In genomic region chr7:46291064-46291463, GRCh38 we compare ENCODE assay signal across 10 cellular contexts.
A peak's percentile ranks its signal among the peaks of the same experiment; 100 is the strongest.
DNase-seq lines count a peak whose midpoint lies in the region; ATAC-seq and TF ChIP-seq lines count a peak whose summit lies in the region.
"Had no signal": no experiment of that assay in that cellular context is flagged by ENCODE, and none has a peak within 500 bp of the region (broad histone marks: within the 10 kb centered on the region; RNA-seq: fewer than 3 reads in every experiment).

No MANE protein-coding gene starts in this region.

- peak overlapping the region; percentile 99 for H2BK12ac ChIP-seq in trophoblast cell (ENCODE audit: low read length)

- peak overlapping the region; percentile 48 for H3K4ac ChIP-seq in trophoblast cell (ENCODE audit: low read depth, low read length)

- no peak overlapping the region for H3K4me2 ChIP-seq in trophoblast cell (ENCODE audit: low read length)

- no peak overlapping the region for H3K18ac ChIP-seq in trophoblast cell (ENCODE audit: low read length)

- peaks cover 38% of the 10 kb centered on the region for H3K79me1 ChIP-seq in trophoblast cell (ENCODE audit: low read length)

- H4K12ac ChIP-seq in trophoblast cell (ENCODE audit: low read depth, low read length), result no peak overlapping the region

- H4K91ac ChIP-seq in trophoblast cell (ENCODE audit: low read depth, low read length), result peak overlapping the region; percentile 98

- H2AFZ ChIP-seq in trophoblast cell (ENCODE audit: insufficient read depth, low read length, poor library complexity), result peak overlapping the region; percentile 54

- DNase-seq in trophoblast cell (peak; percentile 74 to 77), activated gamma-delta T cell treated with Interleukin-2 at 50 U/mL for 16 hours (no peak), NCI-H2196 treated with DMSO at 0.1 percent for 48 hours (lab: John Stamatoyannopoulos, UW; ENCODE audit: unreplicated experiment) (no peak), nucleus accumbens (lab: John Stamatoyannopoulos, UW) (no peak)
- DNase-seq in stimulated activated naive CD4-positive, alpha-beta T cell (lab: John Stamatoyannopoulos, UW), result no peak
- DNase-seq: H9, WERI-Rb-1 had no signal

- ATAC-seq in GM18519 (IDR thresholded peaks at IDR 0.05; ENCODE audit: low FRiP score, unreplicated experiment) (peak; percentile 51), HG02981 (IDR thresholded peaks at IDR 0.05; ENCODE audit: unreplicated experiment) (peak; percentile 76), SK-N-SH treated with all-trans-retinoic acid at 6 μM for 48 hours (peak; percentile 78)

- peaks cover 14 to 24% of the 10 kb centered on the region in 2 experiments for H3K4me1 ChIP-seq in trophoblast cell (ENCODE audit: control insufficient read depth in 1 of 2, insufficient read depth in 2 of 2, low read length in 2 of 2)

- H2BK5ac ChIP-seq in trophoblast cell (ENCODE audit: low read depth, low read length, poor library complexity), result peak overlapping the region; percentile 100

- no peaks in the 10 kb centered on the region for H3K9me3 ChIP-seq in trophoblast cell (ENCODE audit: insufficient read depth, low read depth, low read length)

- peaks cover 1% of the 10 kb centered on the region for H3K79me2 ChIP-seq in trophoblast cell (ENCODE audit: control insufficient read depth, insufficient read depth, low read length, poor library complexity)

- no peaks in the 10 kb centered on the region for H3K36me3 ChIP-seq in trophoblast cell (ENCODE audit: control insufficient read depth in 1 of 2, insufficient read depth in 2 of 2, low read length in 2 of 2)
- H3K36me3 ChIP-seq: WERI-Rb-1 had no signal

- peak overlapping the region; percentile 99 for H2BK120ac ChIP-seq in trophoblast cell (ENCODE audit: insufficient read depth, low read length, poor library complexity)

- peak overlapping the region; percentile 99 for H3K27ac ChIP-seq in trophoblast cell (ENCODE audit: low read depth, low read length)
- H3K27ac ChIP-seq: WERI-Rb-1 had no signal

- no CpG with 5 or more reads among the region's 5 CpGs for WGBS in trophoblast cell (ENCODE audit: extremely low coverage, insufficient coverage, insufficient read length)

- H3K14ac ChIP-seq in trophoblast cell (ENCODE audit: low read length), result peak overlapping the region; percentile 32

- peak overlapping the region; percentile 70 for H4K8ac ChIP-seq in trophoblast cell (ENCODE audit: low read depth, low read length)

- no peak overlapping the region for H3K4me3 ChIP-seq in trophoblast cell (ENCODE audit: low read depth, low read length)

- no peak overlapping the region for H3K9ac ChIP-seq in trophoblast cell (ENCODE audit: low read length)

- peak overlapping the region; percentile 52 for H2AK5ac ChIP-seq in trophoblast cell (ENCODE audit: low read length)

- no peaks in the 10 kb centered on the region for H3K27me3 ChIP-seq in trophoblast cell (ENCODE audit: insufficient read depth, low read length)

- H3K23ac ChIP-seq in trophoblast cell (ENCODE audit: low read length), result no peak overlapping the region

TF ChIP-seq in SK-N-SH treated with all-trans-retinoic acid at 6 μM for 48 hours, 23 proteins besides CTCF, POLR2A, EP300 and RAD21 (continues in another document):
- TF ChIP-seq CREB5 (CRISPR knock-in tag; IDR thresholded peaks at IDR 0.05; ENCODE audit: low read depth) (no peak), TSHZ2 (CRISPR knock-in tag; IDR thresholded peaks at IDR 0.05) (no peak), GLIS3 (CRISPR knock-in tag; IDR thresholded peaks at IDR 0.05) (no peak), SNAI2 (CRISPR knock-in tag; IDR thresholded peaks at IDR 0.05) (no peak), TCF4 (CRISPR knock-in tag; IDR thresholded peaks at IDR 0.05; ENCODE audit: borderline replicate concordance) (no peak), BACH2 (CRISPR knock-in tag; IDR thresholded peaks at IDR 0.05; ENCODE audit: borderline replicate concordance) (no peak), OSR1 (CRISPR knock-in tag; IDR thresholded peaks at IDR 0.05) (no peak), ISL1 (CRISPR knock-in tag; IDR thresholded peaks at IDR 0.05) (no peak), CSDC2 (CRISPR knock-in tag; IDR thresholded peaks at IDR 0.05) (no peak), PATZ1 (CRISPR knock-in tag; IDR thresholded peaks at IDR 0.05; ENCODE audit: borderline replicate concordance) (no peak), ZFP3 (CRISPR knock-in tag; IDR thresholded peaks at IDR 0.05) (no peak), RARB (CRISPR knock-in tag; IDR thresholded peaks at IDR 0.05) (no peak), ZNF8 (CRISPR knock-in tag; IDR thresholded peaks at IDR 0.05) (no peak), POU6F1 (CRISPR knock-in tag; IDR thresholded peaks at IDR 0.05; ENCODE audit: borderline replicate concordance, low read depth) (no peak), ZC3H10 (CRISPR knock-in tag; IDR thresholded peaks at IDR 0.05) (no peak), ESRRG (CRISPR knock-in tag; IDR thresholded peaks at IDR 0.05) (no peak), TOX (CRISPR knock-in tag; IDR thresholded peaks at IDR 0.05; ENCODE audit: borderline replicate concordance) (no peak), ARNTL (CRISPR knock-in tag; IDR thresholded peaks at IDR 0.05; ENCODE audit: borderline replicate concordance, low read depth) (no peak)

Comparison
In these comparisons a context has a peak if more than half of its experiments do, and no peak if none do; other contexts are left out.
1. DNase-seq: peak in trophoblast cell (2 of 2); none in activated gamma-delta T cell treated with Interleukin-2 at 50 U/mL for 16 hours (single experiment), stimulated activated naive CD4-positive, alpha-beta T cell (0 of 6), NCI-H2196 treated with DMSO at 0.1 percent for 48 hours (single experiment) and nucleus accumbens (0 of 56).
2. Peak in every context shown above with its lines, with median percentiles within 50 percentile points of each other: ATAC-seq.